ENCODE assay signal across 2 cellular contexts in the genomic region with DNA sequence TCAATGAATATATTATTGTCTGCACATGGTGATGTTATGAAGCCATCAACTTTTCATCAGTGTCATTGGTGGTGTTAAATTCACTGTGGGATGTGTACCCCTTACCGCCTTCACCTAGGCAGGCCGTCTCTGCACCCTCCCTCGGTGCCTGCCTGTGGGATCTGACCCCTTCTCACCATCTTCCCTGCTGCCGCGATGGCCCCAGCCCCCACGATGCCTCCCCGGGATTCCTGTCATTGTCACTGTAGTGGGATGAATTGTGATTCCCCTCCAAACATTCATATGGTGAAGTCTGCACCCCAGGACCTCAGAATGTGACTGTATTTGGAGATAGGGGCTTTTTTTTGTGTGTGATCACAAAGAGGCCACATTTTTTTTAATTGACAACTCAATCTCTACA.
TF ChIP-seq lines count a peak whose summit lies in the region.

No MANE protein-coding gene starts in this region.

TF ChIP-seq in GM23338, 12 proteins besides CTCF, POLR2A, EP300 and RAD21:
- TF ChIP-seq STAT1 (IDR thresholded peaks at IDR 0.05; ENCODE audit: unreplicated experiment) (no peak), CREB1 (CRISPR knock-in tag; IDR thresholded peaks at IDR 0.05; ENCODE audit: low read depth) (no peak), REST (IDR thresholded peaks at IDR 0.05; ENCODE audit: unreplicated experiment) (no peak), ZNF331 (CRISPR knock-in tag; IDR thresholded peaks at IDR 0.05; ENCODE audit: low read depth) (no peak), EZH2 (IDR thresholded peaks at IDR 0.05; ENCODE audit: low read depth, unreplicated experiment) (no peak), NANOG (IDR thresholded peaks at IDR 0.05; ENCODE audit: borderline replicate concordance) (no peak), ZNF114 (CRISPR knock-in tag; IDR thresholded peaks at IDR 0.05) (no peak), JUNB (IDR thresholded peaks at IDR 0.05; ENCODE audit: unreplicated experiment) (no peak), EZH2phosphoT487 (IDR thresholded peaks at IDR 0.05; ENCODE audit: unreplicated experiment) (no peak)
- TF ChIP-seq, protein P1, sequence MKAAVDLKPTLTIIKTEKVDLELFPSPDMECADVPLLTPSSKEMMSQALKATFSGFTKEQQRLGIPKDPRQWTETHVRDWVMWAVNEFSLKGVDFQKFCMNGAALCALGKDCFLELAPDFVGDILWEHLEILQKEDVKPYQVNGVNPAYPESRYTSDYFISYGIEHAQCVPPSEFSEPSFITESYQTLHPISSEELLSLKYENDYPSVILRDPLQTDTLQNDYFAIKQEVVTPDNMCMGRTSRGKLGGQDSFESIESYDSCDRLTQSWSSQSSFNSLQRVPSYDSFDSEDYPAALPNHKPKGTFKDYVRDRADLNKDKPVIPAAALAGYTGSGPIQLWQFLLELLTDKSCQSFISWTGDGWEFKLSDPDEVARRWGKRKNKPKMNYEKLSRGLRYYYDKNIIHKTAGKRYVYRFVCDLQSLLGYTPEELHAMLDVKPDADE (IDR thresholded peaks at IDR 0.05) = no peak
TF ChIP-seq in GM23338: peak in this region for 0.

TF ChIP-seq in H1, 55 proteins besides CTCF, POLR2A, EP300 and RAD21:
- TF ChIP-seq RBBP5 (IDR thresholded peaks at IDR 0.05; ENCODE audit: borderline replicate concordance, low read depth, low read length) = no peak
- TF ChIP-seq TCF12 (IDR thresholded peaks at IDR 0.05; ENCODE audit: low read depth, low read length) = no peak
- no peak for TF ChIP-seq GTF2F1 (IDR thresholded peaks at IDR 0.05; ENCODE audit: borderline replicate concordance, low read depth, low read length)
- TF ChIP-seq SP2 (IDR thresholded peaks at IDR 0.05; ENCODE audit: low read length) = no peak
- TF ChIP-seq YY1 (IDR thresholded peaks at IDR 0.05; ENCODE audit: low read depth, low read length) = no peak
- TF ChIP-seq BRCA1 (IDR thresholded peaks at IDR 0.05; ENCODE audit: low read depth, low read length) = no peak
- TF ChIP-seq SAP30 (IDR thresholded peaks at IDR 0.05; ENCODE audit: insufficient read depth, insufficient replicate concordance, low read length) = no peak
- no peak for TF ChIP-seq JUND (IDR thresholded peaks at IDR 0.05; ENCODE audit: low read length)
- TF ChIP-seq TAF1 (IDR thresholded peaks at IDR 0.05; ENCODE audit: low read depth, low read length) = no peak
- TF ChIP-seq GABPA (IDR thresholded peaks at IDR 0.05; ENCODE audit: borderline replicate concordance, insufficient read depth, low read length) = no peak
